ENCODE assay signal across 8 cellular contexts in genomic region chr4:78938474-78938867, GRCh38. TPM values are rescaled to one million over a fixed set of nuclear protein-coding genes. Genes with fewer than 3 reads are reported as not detected.
A peak's percentile ranks its signal among the peaks of the same experiment; 100 is the strongest.
DNase-seq lines count a peak whose midpoint lies in the region; ATAC-seq and TF ChIP-seq lines count a peak whose summit lies in the region.

No MANE protein-coding gene starts in this region.

- peaks cover 28% of the 10 kb centered on the region for H3K4me1 Mint-ChIP-seq in activated naive CD4-positive, alpha-beta T cell treated with anti-CD3 and anti-CD28 coated beads for 36 hours (ENCODE audit: low read depth)
- peaks cover 36% of the 10 kb centered on the region for H3K4me1 Mint-ChIP-seq in activated CD8-positive, alpha-beta T cell treated with anti-CD3 and anti-CD28 coated beads for 36 hours (ENCODE audit: low read depth)
- H3K4me1 Mint-ChIP-seq in immature natural killer cell = peaks cover 18 to 36% of the 10 kb centered on the region in 2 donors

- TF ChIP-seq CTCF in activated CD8-positive, alpha-beta T cell treated with anti-CD3 and anti-CD28 coated beads for 36 hours (IDR thresholded peaks at IDR 0.05) = no peak

- CTCF ChIA-PET in activated naive CD4-positive, alpha-beta T cell treated with anti-CD3 and anti-CD28 coated beads for 36 hours (lab: Charles Lee) = interaction anchor here (0.6 to 1.9 kb wide), 3 partner anchors 14 to 324 kb away, joined by 3 to 12 read pairs (median 4); no protein-coding TSS in a partner anchor
- CTCF ChIA-PET in activated CD8-positive, alpha-beta T cell treated with anti-CD3 and anti-CD28 coated beads for 36 hours (lab: Charles Lee) = interaction anchor here (2.1 kb wide), 1 partner anchor 14 kb away, joined by 13 read pairs; no protein-coding TSS in a partner anchor

- ATAC-seq in activated CD8-positive, alpha-beta T cell treated with anti-CD3 and anti-CD28 coated beads for 36 hours = no peak
- no peak for ATAC-seq in HG03342 (IDR thresholded peaks at IDR 0.05; ENCODE audit: unreplicated experiment)

- no peaks in the 10 kb centered on the region for H3K9me3 Mint-ChIP-seq in activated naive CD4-positive, alpha-beta T cell treated with anti-CD3 and anti-CD28 coated beads for 36 hours
- no peaks in the 10 kb centered on the region for H3K9me3 Mint-ChIP-seq in activated CD8-positive, alpha-beta T cell treated with anti-CD3 and anti-CD28 coated beads for 36 hours
- H3K9me3 Mint-ChIP-seq in immature natural killer cell = no peaks in the 10 kb centered on the region

- H3K4me3 Mint-ChIP-seq in activated naive CD4-positive, alpha-beta T cell treated with anti-CD3 and anti-CD28 coated beads for 36 hours = peak overlapping the region; percentile 92
- H3K4me3 Mint-ChIP-seq in activated CD8-positive, alpha-beta T cell treated with anti-CD3 and anti-CD28 coated beads for 36 hours = peak overlapping the region; percentile 97
- H3K4me3 Mint-ChIP-seq in immature natural killer cell = peak overlapping the region; percentile 90 to 96 (median 93)

- POLR2A ChIA-PET in activated CD8-positive, alpha-beta T cell treated with anti-CD3 and anti-CD28 coated beads for 36 hours (lab: Charles Lee) = interaction anchor here (0.6 to 1.2 kb wide), 2 partner anchors 24 to 33 kb away, joined by 3 read pairs; no protein-coding TSS in a partner anchor

- no peak for DNase-seq in activated naive CD4-positive, alpha-beta T cell treated with anti-CD3 and anti-CD28 coated beads for 36 hours
- no peak for DNase-seq in activated naive CD4-positive, alpha-beta T cell treated with anti-CD3 and anti-CD28 coated beads, Interleukin-2, amount 50 U/mL, for 16 hours
- DNase-seq in activated CD8-positive, alpha-beta T cell treated with anti-CD3 and anti-CD28 coated beads for 36 hours = no peak
- DNase-seq in immature natural killer cell = no peak
- peak; percentile 58 for DNase-seq in superior temporal gyrus (ENCODE audit: extremely low spot score)
- DNase-seq in cortex of kidney (lab: John Stamatoyannopoulos, UW) = no peak
- no peak for DNase-seq in stimulated activated CD4-positive, alpha-beta T cell treated with anti-CD3 and anti-CD28 coated beads, Interleukin-2, amount 100 ng/mL, for 48 hours

- peaks cover 6% of the 10 kb centered on the region for H3K36me3 Mint-ChIP-seq in activated naive CD4-positive, alpha-beta T cell treated with anti-CD3 and anti-CD28 coated beads for 36 hours (ENCODE audit: low read depth)
- peaks cover 5% of the 10 kb centered on the region for H3K36me3 Mint-ChIP-seq in activated CD8-positive, alpha-beta T cell treated with anti-CD3 and anti-CD28 coated beads for 36 hours (ENCODE audit: low read depth)
- H3K36me3 Mint-ChIP-seq in immature natural killer cell = peaks cover 0 to 2% (median 0%) of the 10 kb centered on the region in 3 donors

- peak overlapping the region; percentile 50 for H3K27ac Mint-ChIP-seq in activated naive CD4-positive, alpha-beta T cell treated with anti-CD3 and anti-CD28 coated beads for 36 hours
- peak overlapping the region; percentile 87 for H3K27ac Mint-ChIP-seq in activated CD8-positive, alpha-beta T cell treated with anti-CD3 and anti-CD28 coated beads for 36 hours
- H3K27ac Mint-ChIP-seq in immature natural killer cell = peak overlapping the region; percentile 77 to 94 (median 86)

- peaks cover 2% of the 10 kb centered on the region for H3K27me3 Mint-ChIP-seq in activated naive CD4-positive, alpha-beta T cell treated with anti-CD3 and anti-CD28 coated beads for 36 hours (ENCODE audit: low read depth)
- H3K27me3 Mint-ChIP-seq in activated CD8-positive, alpha-beta T cell treated with anti-CD3 and anti-CD28 coated beads for 36 hours = peaks cover 3% of the 10 kb centered on the region
- H3K27me3 Mint-ChIP-seq in immature natural killer cell (ENCODE audit: low read depth in 3 of 3) = peaks cover 0 to 4% (median 0%) of the 10 kb centered on the region in 3 donors

- intact Hi-C loops in activated naive CD4-positive, alpha-beta T cell treated with anti-CD3 and anti-CD28 coated beads for 36 hours (cut with micrococcal nuclease) = loop anchor here (2.0 to 10.0 kb wide), 9 partner anchors 282 to 1604 kb away; no protein-coding TSS in a partner anchor
- intact Hi-C loops in activated CD8-positive, alpha-beta T cell treated with anti-CD3 and anti-CD28 coated beads for 36 hours (cut with micrococcal nuclease) = no loop called here

RNA-seq across cellular contexts. Expression of gene PAQR3, which starts 0.8 kb away (rescaled TPM):
- total RNA-seq in activated naive CD4-positive, alpha-beta T cell treated with anti-CD3 and anti-CD28 coated beads for 36 hours = 10 to 100 TPM; 12.4 to 13.9 TPM
- 10 to 100 TPM; 10.2 to 11.4 TPM for total RNA-seq in activated CD8-positive, alpha-beta T cell treated with anti-CD3 and anti-CD28 coated beads for 36 hours
- polyA plus RNA-seq in immature natural killer cell = 1 to 10 TPM; 3.5 to 6.1 (median 5.9) TPM
